ENCODE assay signal across 15 cellular contexts in the genomic region with DNA sequence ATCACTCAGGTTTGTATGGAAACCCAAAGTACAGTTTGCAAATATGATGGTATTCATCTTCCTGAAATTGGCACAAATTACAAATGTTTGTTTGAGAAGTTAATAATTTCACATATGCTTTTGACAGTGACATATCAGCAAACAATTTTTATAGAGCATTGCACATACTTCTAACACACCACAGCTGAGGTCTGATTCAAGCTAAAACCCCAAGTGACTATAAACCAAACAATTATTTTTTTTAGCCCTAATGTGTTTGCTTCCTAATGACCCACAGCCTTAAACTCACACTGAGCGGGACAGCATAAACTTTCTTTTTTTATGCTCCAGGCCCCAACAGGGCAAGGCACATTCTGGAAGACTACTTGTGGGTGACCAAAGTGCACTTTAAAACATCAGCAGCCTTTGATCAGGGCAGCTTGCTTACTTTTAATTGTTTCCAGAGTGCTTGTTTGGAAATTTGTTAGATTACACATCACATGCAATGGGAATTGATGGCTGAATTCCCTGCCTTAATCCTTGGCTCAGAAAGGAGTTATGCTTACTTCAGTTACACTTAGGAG.
A peak's percentile ranks its signal among the peaks of the same experiment; 100 is the strongest.
DNase-seq lines count a peak whose midpoint lies in the region; ATAC-seq and TF ChIP-seq lines count a peak whose summit lies in the region.
"Had no signal": no experiment of that assay in that cellular context is flagged by ENCODE, and none has a peak within 500 bp of the region (broad histone marks: within the 10 kb centered on the region; RNA-seq: fewer than 3 reads in every experiment).

No MANE protein-coding gene starts in this region.

- DNase-seq in GM04503 (ENCODE audit: low read depth), result peak; percentile 70
- DNase-seq in amniotic epithelial cell (ENCODE audit: low read depth), result peak; percentile 7
- DNase-seq in left ventricle myocardium inferior, result no peak
- DNase-seq in smooth muscle cell (lab: John Stamatoyannopoulos, UW; ENCODE audit: unreplicated experiment), result no peak
- no peak for DNase-seq in C1 segment of cervical spinal cord (lab: John Stamatoyannopoulos, UW)
- DNase-seq in OCI-M2 (lab: John Stamatoyannopoulos, UW; ENCODE audit: unreplicated experiment), result no peak
- DNase-seq in GDM1 (lab: John Stamatoyannopoulos, UW), result no peak
- DNase-seq: activated T-cell treated with anti-CD3 and anti-CD28 coated beads for 4 hours; CD8-positive, alpha-beta T cell; GF-D8 had no signal

- H3K9ac ChIP-seq in smooth muscle cell (ENCODE audit: low read depth), result no peak overlapping the region

- TF ChIP-seq CTCF in left ventricle myocardium inferior (IDR thresholded peaks at IDR 0.05; ENCODE audit: borderline replicate concordance) (no peak), smooth muscle cell (IDR thresholded peaks at IDR 0.05; ENCODE audit: borderline replicate concordance, insufficient read depth, poor library complexity, severe bottlenecking) (no peak)

- H2AFZ ChIP-seq in smooth muscle cell (ENCODE audit: low read depth), result peak overlapping the region; percentile 40

- ATAC-seq in GM18517 (IDR thresholded peaks at IDR 0.05; ENCODE audit: unreplicated experiment), result no peak
- ATAC-seq: activated CD4-positive, CD25-positive, alpha-beta regulatory T cell treated with anti-CD3 and anti-CD28 coated beads, Interleukin-2, amount 50 U/mL, for 24 hours; CD8-positive, alpha-beta T cell; natural killer cell treated with Interleukin-12 subunit alpha and Interleukin-12 subunit beta and Interleukin-15 and Interleukin-18, amount 100 ng/mL, for 72 hours had no signal

- H3K27me3 ChIP-seq in left ventricle myocardium inferior (ENCODE audit: low read depth) (no peaks in the 10 kb centered on the region), smooth muscle cell (ENCODE audit: low read depth) (no peaks in the 10 kb centered on the region)
- H3K27me3 ChIP-seq: sigmoid colon had no signal

- H3F3A ChIP-seq in smooth muscle cell (ENCODE audit: low read depth), result no peaks in the 10 kb centered on the region

- WGBS in smooth muscle cell (ENCODE audit: low lambda C conversion rate), result 27% methylated on average over 1 of the region's 1 CpG

- peak overlapping the region; percentile 44 for H3K4me2 ChIP-seq in smooth muscle cell

- no peaks in the 10 kb centered on the region for H4K20me1 ChIP-seq in smooth muscle cell (ENCODE audit: low read depth)

- H3K4me1 ChIP-seq in left ventricle myocardium inferior (no peaks in the 10 kb centered on the region), smooth muscle cell (ENCODE audit: low read depth) (no peaks in the 10 kb centered on the region)
- H3K4me1 ChIP-seq: HAP-1, sigmoid colon had no signal

- H3K9me3 ChIP-seq in left ventricle myocardium inferior (replicated peaks) (no peaks in the 10 kb centered on the region), smooth muscle cell (replicated peaks; ENCODE audit: low read depth) (no peaks in the 10 kb centered on the region)
- H3K9me3 ChIP-seq: HAP-1, sigmoid colon had no signal

- H3K4me3 ChIP-seq in left ventricle myocardium inferior (no peak overlapping the region), smooth muscle cell (no peak overlapping the region)
- H3K4me3 ChIP-seq: HAP-1, sigmoid colon had no signal

- H3K27ac ChIP-seq in left ventricle myocardium inferior (replicated peaks) (peak overlapping the region; percentile 65), smooth muscle cell (ENCODE audit: low read depth) (peak overlapping the region; percentile 53)

- intact Hi-C loops in left ventricle myocardium inferior (cut with micrococcal nuclease), result no loop called here

- no peaks in the 10 kb centered on the region for H3K36me3 ChIP-seq in left ventricle myocardium inferior
- H3K36me3 ChIP-seq in smooth muscle cell (ENCODE audit: low read depth), result no peaks in the 10 kb centered on the region
- H3K36me3 ChIP-seq: HAP-1, sigmoid colon had no signal

- no peaks in the 10 kb centered on the region for H3K79me2 ChIP-seq in smooth muscle cell (ENCODE audit: low read depth)

Comparison
In these comparisons a context has a peak if more than half of its experiments do, and no peak if none do; other contexts are left out.
1. DNase-seq: peak in GM04503 (single experiment) and amniotic epithelial cell (single experiment); none in left ventricle myocardium inferior (single experiment), smooth muscle cell (single experiment), C1 segment of cervical spinal cord (0 of 14), OCI-M2 (single experiment) and GDM1 (single experiment).